ENCODE assay signal across 9 cellular contexts in the genomic region with DNA sequence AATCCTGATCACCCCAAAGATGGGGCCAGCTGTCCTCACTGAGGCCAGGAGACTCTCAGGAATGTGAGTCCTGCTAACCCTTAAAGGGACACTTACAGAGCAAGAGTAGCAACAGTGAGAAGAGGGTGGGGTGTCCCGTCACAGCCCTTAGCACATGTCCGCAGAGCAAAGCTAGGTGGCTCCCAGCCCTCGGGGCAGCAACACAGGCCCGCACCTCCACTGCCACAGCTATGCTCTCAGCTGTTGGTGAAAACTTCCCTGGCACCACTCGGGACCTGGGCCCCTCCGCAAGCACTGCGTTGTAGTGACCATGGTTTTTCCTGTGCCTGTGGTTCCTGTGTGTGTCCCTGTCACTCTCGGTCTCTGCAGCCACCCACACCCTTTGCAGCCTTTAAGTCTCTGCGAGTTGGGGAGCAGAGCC.
A peak's percentile ranks its signal among the peaks of the same experiment; 100 is the strongest.
DNase-seq lines count a peak whose midpoint lies in the region; ATAC-seq, FAIRE-seq and TF ChIP-seq lines count a peak whose summit lies in the region.
"Had no signal": no experiment of that assay in that cellular context is flagged by ENCODE, and none has a peak within 500 bp of the region (broad histone marks: within the 10 kb centered on the region; RNA-seq: fewer than 3 reads in every experiment).

No MANE protein-coding gene starts in this region.

- H3K9me3 ChIP-seq in left lung (peaks cover 0 to 4% of the 10 kb centered on the region in 2 donors), stomach (no peaks in the 10 kb centered on the region), small intestine (ENCODE audit: control insufficient read depth, low read depth) (no peaks in the 10 kb centered on the region)

- WGBS in stomach, 5 donors = 83 to 89% (median 88%) methylated on average over 7 to 9 of the region's 9 CpGs
- WGBS in small intestine, 3 donors = 66 to 83% (median 82%) methylated on average over 9 of the region's 9 CpGs

- H3K36me3 ChIP-seq in left lung (no peaks in the 10 kb centered on the region), stomach (no peaks in the 10 kb centered on the region), small intestine (ENCODE audit: control insufficient read depth in 2 of 2, insufficient read depth in 2 of 2, low read length in 2 of 2) (no peaks in the 10 kb centered on the region)

- peaks cover 35% of the 10 kb centered on the region for H3K27me3 Mint-ChIP-seq in IgD-negative memory B cell
- H3K27me3 Mint-ChIP-seq in activated naive CD8-positive, alpha-beta T cell treated with anti-CD3 and anti-CD28 coated beads for 36 hours = peaks cover 33% of the 10 kb centered on the region

- no peak for TF ChIP-seq POLR2A in stomach (IDR thresholded peaks at IDR 0.05)

- peak overlapping the region in 3 of 4 donors; percentile 85 to 96 (median 89) for H3K4me3 Mint-ChIP-seq in IgD-negative memory B cell
- H3K4me3 Mint-ChIP-seq in activated naive CD8-positive, alpha-beta T cell treated with anti-CD3 and anti-CD28 coated beads for 36 hours = peak overlapping the region; percentile 74

- peak; percentile 59 for ATAC-seq in left lung
- ATAC-seq in HG03520 (IDR thresholded peaks at IDR 0.05; ENCODE audit: unreplicated experiment) = no peak

- H3K4me1 Mint-ChIP-seq in IgD-negative memory B cell = peaks cover 0 to 13% (median 8%) of the 10 kb centered on the region in 3 donors
- H3K4me1 Mint-ChIP-seq in activated naive CD8-positive, alpha-beta T cell treated with anti-CD3 and anti-CD28 coated beads for 36 hours = peaks cover 16% of the 10 kb centered on the region

- no peak for FAIRE-seq in small intestine (lab: Jason Lieb, UNC)

- H3K4me1 ChIP-seq in left lung (peaks cover 3 to 16% of the 10 kb centered on the region in 2 donors), stomach (peaks cover 8 to 16% (median 12%) of the 10 kb centered on the region in 4 donors), small intestine (ENCODE audit: control insufficient read depth in 2 of 2, insufficient read depth in 1 of 2, low read depth in 1 of 2, low read length in 1 of 2) (no peaks in the 10 kb centered on the region)

- peak overlapping the region; percentile 23 to 49 for H3K4me3 ChIP-seq in left lung
- H3K4me3 ChIP-seq in stomach = peak overlapping the region; percentile 41 to 63 (median 48)
- no peak overlapping the region for H3K4me3 ChIP-seq in small intestine (ENCODE audit: low read depth in 1 of 2, low read length in 2 of 2)

- H3K27ac ChIP-seq in left lung (no peak overlapping the region), stomach (no peak overlapping the region), small intestine (ENCODE audit: low read depth in 1 of 2, low read length in 1 of 2) (no peak overlapping the region)

- intact Hi-C loops in left lung (cut with DNase I) (no loop called here), stomach (cut with DNase I; ENCODE audit: low total_unique reads) (no loop called here)

- H3K36me3 Mint-ChIP-seq in IgD-negative memory B cell = no peaks in the 10 kb centered on the region
- H3K36me3 Mint-ChIP-seq in activated naive CD8-positive, alpha-beta T cell treated with anti-CD3 and anti-CD28 coated beads for 36 hours = no peaks in the 10 kb centered on the region

- TF ChIP-seq EP300 in stomach (IDR thresholded peaks at IDR 0.05) = no peak

- TF ChIP-seq CTCF in left lung (IDR thresholded peaks at IDR 0.05) = no peak
- TF ChIP-seq CTCF in stomach (IDR thresholded peaks at IDR 0.05) = no peak

- no peak for DNase-seq in activated naive CD8-positive, alpha-beta T cell treated with anti-CD3 and anti-CD28 coated beads for 36 hours
- DNase-seq in left lung (no peak), stomach (no peak), small intestine (no peak), NK-92 (lab: John Stamatoyannopoulos, UW; ENCODE audit: unreplicated experiment) (no peak)
- DNase-seq: NCI-H226, T1000 had no signal

- H3K27me3 ChIP-seq in left lung (no peaks in the 10 kb centered on the region), stomach (no peaks in the 10 kb centered on the region), small intestine (ENCODE audit: control insufficient read depth in 2 of 2, insufficient read depth in 2 of 2, low read length in 2 of 2) (no peaks in the 10 kb centered on the region)

- H3K27ac Mint-ChIP-seq in IgD-negative memory B cell = peak overlapping the region in 1 of 3 donors; percentile 19
- H3K27ac Mint-ChIP-seq in activated naive CD8-positive, alpha-beta T cell treated with anti-CD3 and anti-CD28 coated beads for 36 hours = no peak overlapping the region

- H3K9me3 Mint-ChIP-seq in IgD-negative memory B cell = peaks cover 0 to 3% (median 0%) of the 10 kb centered on the region in 3 donors
- H3K9me3 Mint-ChIP-seq in activated naive CD8-positive, alpha-beta T cell treated with anti-CD3 and anti-CD28 coated beads for 36 hours = peaks cover 2% of the 10 kb centered on the region

Comparison
In these comparisons a context has a peak if more than half of its experiments do, and no peak if none do; other contexts are left out.
1. H3K4me3 ChIP-seq: peak in left lung (2 of 2) and stomach (4 of 4); none in small intestine (0 of 2).